ENCODE assay signal across 8 cellular contexts in genomic region chr4:73092868-73093267, GRCh38.
"Had no signal": no experiment of that assay in that cellular context is flagged by ENCODE, and none has a peak within 500 bp of the region (broad histone marks: within the 10 kb centered on the region; RNA-seq: fewer than 3 reads in every experiment).

No MANE protein-coding gene starts in this region.

- H2AFZ ChIP-seq: GM23338 had no signal

- H3K4me1 Mint-ChIP-seq: GM23338, H9 had no signal

- H3K9me3 Mint-ChIP-seq: GM23338, H9 had no signal

- H3K4me3 ChIP-seq: GM23338, K562 had no signal

- FAIRE-seq: H1, H54, HTR-8/SVneo, K562 had no signal

- DNase-seq: H9, HCEC 1CT, IMR-90 had no signal

- H3K27ac Mint-ChIP-seq: GM23338, H9 had no signal

- H3K4me2 ChIP-seq: GM23338 had no signal

- H3K4me3 Mint-ChIP-seq: GM23338, H9 had no signal

- ATAC-seq: GM23338, K562 had no signal
